8 cellular contexts compared by ENCODE assay signal in the genomic region with DNA sequence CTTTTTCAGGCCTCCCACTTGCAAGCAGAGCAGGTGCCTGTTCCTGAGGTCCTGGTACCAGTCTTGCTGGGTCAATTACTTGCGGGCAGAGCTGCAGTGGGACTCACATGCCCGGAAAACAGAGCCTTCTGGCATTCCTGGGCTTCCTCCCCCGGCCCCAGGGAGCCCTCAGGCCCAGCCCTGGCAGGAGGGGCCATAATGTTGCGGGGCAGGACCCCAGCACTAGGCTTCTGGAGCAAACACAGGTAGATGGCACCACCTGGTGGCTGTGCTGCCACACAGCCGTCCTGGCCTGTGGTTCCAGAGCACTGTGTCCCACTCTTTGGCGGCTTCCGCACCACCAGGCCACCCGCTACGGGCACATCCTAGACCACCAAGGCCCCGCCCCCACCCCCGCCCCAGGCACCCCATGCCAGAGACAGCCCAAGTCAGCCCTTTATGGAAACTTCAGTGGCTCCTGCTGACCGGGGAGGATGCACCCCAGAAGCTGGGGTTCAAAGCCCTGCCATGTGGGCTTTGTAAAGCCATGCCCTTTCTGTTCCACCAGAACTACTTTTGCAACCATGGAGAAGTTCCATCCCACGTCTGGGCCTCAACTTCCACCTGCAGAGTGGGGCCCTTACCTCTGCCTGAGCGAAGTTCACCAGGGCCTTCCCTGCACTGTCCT. TPM values are rescaled to one million over a fixed set of nuclear protein-coding genes. Genes with fewer than 3 reads are reported as not detected.
DNase-seq lines count a peak whose midpoint lies in the region; ATAC-seq, FAIRE-seq and TF ChIP-seq lines count a peak whose summit lies in the region.
"Not testable (repeated sequence)": the region's sequence is repeated elsewhere in the genome, so short reads cannot be mapped to it uniquely, and the experiment has no call there.

No MANE protein-coding gene starts in this region.

- H3K4me3 ChIP-seq in astrocyte (ENCODE audit: insufficient read depth, low read depth, low read length); osteoblast (ENCODE audit: insufficient read depth, low read length): not testable (repeated sequence)

- ATAC-seq in activated CD4-positive, CD25-positive, alpha-beta regulatory T cell treated with anti-CD3 and anti-CD28 coated beads, Interleukin-2, amount 50 U/mL, for 24 hours = peak; percentile 80 to 85
- ATAC-seq in stimulated activated naive B cell treated with anti-CD40 and anti-IgM and Interleukin-4, amounts not matched to agents 10 μg/mL and 1 μg/mL and 100 μg/mL, for 72 hours (replicated peaks) = peak; percentile 88 to 89

- H3K27me3 Mint-ChIP-seq in astrocyte (ENCODE audit: low read depth, unreplicated experiment); stimulated activated naive B cell treated with anti-CD40 and anti-IgM and Interleukin-4, amounts not matched to agents 10 μg/mL and 1 μg/mL and 100 μg/mL, for 72 hours: not testable (repeated sequence)

- H3K9ac ChIP-seq in astrocyte (ENCODE audit: low read length) = not testable (repeated sequence)

- not testable (repeated sequence) for H3K4me2 ChIP-seq in astrocyte (ENCODE audit: low read length); osteoblast (ENCODE audit: insufficient read depth, low read length)

- peaks cover 13% of the 10 kb centered on the region for H3K36me3 ChIP-seq in astrocyte (ENCODE audit: insufficient read depth, low read length)
- H3K36me3 ChIP-seq in osteoblast (ENCODE audit: insufficient read depth, low read length) = not testable (repeated sequence)

- not testable (repeated sequence) for H2AFZ ChIP-seq in astrocyte (ENCODE audit: low read depth, low read length); osteoblast (ENCODE audit: low read length)

- not testable (repeated sequence) for H3K27me3 ChIP-seq in astrocyte (ENCODE audit: insufficient read depth, low read length); osteoblast (ENCODE audit: insufficient read depth, low read length)

- not testable (repeated sequence) for H3K4me3 Mint-ChIP-seq in astrocyte (ENCODE audit: unreplicated experiment); stimulated activated naive B cell treated with anti-CD40 and anti-IgM and Interleukin-4, amounts not matched to agents 10 μg/mL and 1 μg/mL and 100 μg/mL, for 72 hours

- intact Hi-C loops in cardiac septum (cut with DNase I) = loop anchor here (2.0 to 10.0 kb wide), 3 partner anchors 45 to 319 kb away; a partner anchor contains a TSS

- not testable (repeated sequence) for H3K9me3 Mint-ChIP-seq in astrocyte (ENCODE audit: unreplicated experiment); stimulated activated naive B cell treated with anti-CD40 and anti-IgM and Interleukin-4, amounts not matched to agents 10 μg/mL and 1 μg/mL and 100 μg/mL, for 72 hours

- H3K36me3 Mint-ChIP-seq in astrocyte (ENCODE audit: low read depth, unreplicated experiment) = peaks cover 18% of the 10 kb centered on the region
- H3K36me3 Mint-ChIP-seq in stimulated activated naive B cell treated with anti-CD40 and anti-IgM and Interleukin-4, amounts not matched to agents 10 μg/mL and 1 μg/mL and 100 μg/mL, for 72 hours = not testable (repeated sequence)

- H3K79me2 ChIP-seq in astrocyte (ENCODE audit: insufficient read depth, low read length); osteoblast (ENCODE audit: insufficient read depth, low read length): not testable (repeated sequence)

- not testable (repeated sequence) for FAIRE-seq in D721Med (lab: Jason Lieb, UNC); astrocyte (lab: Jason Lieb, UNC)

- peak; percentile 90 for DNase-seq in D721Med (ENCODE audit: insufficient read length, low spot score)
- DNase-seq in HK-2 (ENCODE audit: unreplicated experiment) = peak; percentile 61
- DNase-seq in NCI-H82 (lab: John Stamatoyannopoulos, UW) = peak; percentile 86
- DNase-seq in astrocyte (ENCODE audit: low read depth) = not testable (repeated sequence)
- peak; percentile 86 for DNase-seq in cardiac septum (ENCODE audit: low spot score)
- peak; percentile 96 for DNase-seq in osteoblast (ENCODE audit: insufficient read length, low spot score, missing footprints)
- DNase-seq in stimulated activated naive B cell treated with anti-CD40 and anti-IgM and Interleukin-4, amounts not matched to agents 10 μg/mL and 1 μg/mL and 100 μg/mL, for 72 hours = peak; percentile 55

- H3K4me1 Mint-ChIP-seq in astrocyte (ENCODE audit: low read depth, unreplicated experiment); stimulated activated naive B cell treated with anti-CD40 and anti-IgM and Interleukin-4, amounts not matched to agents 10 μg/mL and 1 μg/mL and 100 μg/mL, for 72 hours: not testable (repeated sequence)

- H3K4me1 ChIP-seq in astrocyte (ENCODE audit: insufficient read depth, low read length); osteoblast (ENCODE audit: insufficient read depth, low read length): not testable (repeated sequence)

- H4K20me1 ChIP-seq in astrocyte (ENCODE audit: insufficient read depth, low read length) = peaks cover 29% of the 10 kb centered on the region
- H4K20me1 ChIP-seq in osteoblast (ENCODE audit: insufficient read depth, low read length) = not testable (repeated sequence)

- not testable (repeated sequence) for H3K9me3 ChIP-seq in astrocyte (ENCODE audit: insufficient read depth, low read depth, low read length); osteoblast (ENCODE audit: low read depth, low read length)

- TF ChIP-seq CTCF in D721Med (IDR thresholded peaks at IDR 0.05; ENCODE audit: insufficient read depth, missing control alignments) (peak; percentile 66), astrocyte (IDR thresholded peaks at IDR 0.05; ENCODE audit: insufficient read depth, low read depth, low read length) (peak; percentile 46), osteoblast (IDR thresholded peaks at IDR 0.05; ENCODE audit: extremely low read depth, low read depth, low read length) (peak; percentile 57)

- not testable (repeated sequence) for H3K27ac ChIP-seq in astrocyte (ENCODE audit: low read depth, low read length); osteoblast (ENCODE audit: low read depth, low read length)

- H3K27ac Mint-ChIP-seq in astrocyte (ENCODE audit: unreplicated experiment); stimulated activated naive B cell treated with anti-CD40 and anti-IgM and Interleukin-4, amounts not matched to agents 10 μg/mL and 1 μg/mL and 100 μg/mL, for 72 hours: not testable (repeated sequence)

RNA-seq across cellular contexts. Expression of a gene that starts 28.9 kb away (rescaled TPM):
- total RNA-seq in astrocyte (26.9 and 47.8 TPM in 2 replicates), cardiac septum (21.3 TPM), osteoblast (11.5 and 20.3 TPM in 2 replicates)

RNA-seq across cellular contexts. Expression of a gene that starts 36.1 kb away (rescaled TPM):
- 22.3 and 25.6 TPM in 2 replicates for total RNA-seq in astrocyte
- total RNA-seq in cardiac septum = 10.3 TPM
- total RNA-seq in osteoblast = 38.0 and 39.8 TPM in 2 replicates

RNA-seq across cellular contexts. Expression of a gene that starts 43.8 kb away (rescaled TPM):
- total RNA-seq in astrocyte (43.9 and 48.4 TPM in 2 replicates), cardiac septum (30.0 TPM), osteoblast (46.6 and 64.4 TPM in 2 replicates)

RNA-seq across cellular contexts. Expression of a gene that starts 58.3 kb away (rescaled TPM):
- total RNA-seq in astrocyte = 15.9 and 17.0 TPM in 2 replicates
- total RNA-seq in cardiac septum = 13.6 TPM
- 30.4 and 30.9 TPM in 2 replicates for total RNA-seq in osteoblast
